ENCODE assay signal across 3 cellular contexts in the genomic region with DNA sequence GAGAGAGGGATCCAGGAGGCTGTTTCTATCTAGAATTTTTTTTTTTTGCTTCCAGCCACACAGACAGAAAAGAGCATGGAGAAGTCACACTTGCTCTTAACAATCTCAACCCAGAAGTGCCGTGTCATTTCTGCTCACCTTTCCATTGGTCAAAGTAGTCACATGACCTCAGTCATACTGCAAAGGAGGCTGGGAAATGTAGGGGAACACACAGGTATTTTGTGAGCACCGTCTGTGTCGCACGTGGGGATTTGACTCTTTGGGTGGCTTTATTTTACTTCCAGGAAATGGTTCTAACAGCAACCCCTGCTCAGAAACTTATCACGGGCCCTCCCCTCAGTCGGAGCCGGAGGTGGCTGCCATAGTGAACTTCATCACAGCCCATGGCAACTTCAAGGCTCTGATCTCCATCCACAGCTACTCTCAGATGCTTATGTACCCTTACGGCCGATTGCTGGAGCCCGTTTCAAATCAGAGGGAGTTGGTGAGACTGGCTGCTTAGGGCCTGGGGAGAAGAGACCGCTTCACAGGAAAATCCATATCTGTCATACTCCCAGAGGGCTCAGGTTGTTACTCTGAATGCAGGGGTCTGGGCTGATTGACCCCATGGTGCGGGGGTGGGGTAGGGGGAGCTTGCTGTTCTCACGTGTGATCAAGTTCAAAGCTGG.
TF ChIP-seq lines count a peak whose summit lies in the region.

No MANE protein-coding gene starts in this region.

TF ChIP-seq in SK-N-SH, 30 proteins besides CTCF, POLR2A, EP300 and RAD21:
- TF ChIP-seq, protein P1, sequence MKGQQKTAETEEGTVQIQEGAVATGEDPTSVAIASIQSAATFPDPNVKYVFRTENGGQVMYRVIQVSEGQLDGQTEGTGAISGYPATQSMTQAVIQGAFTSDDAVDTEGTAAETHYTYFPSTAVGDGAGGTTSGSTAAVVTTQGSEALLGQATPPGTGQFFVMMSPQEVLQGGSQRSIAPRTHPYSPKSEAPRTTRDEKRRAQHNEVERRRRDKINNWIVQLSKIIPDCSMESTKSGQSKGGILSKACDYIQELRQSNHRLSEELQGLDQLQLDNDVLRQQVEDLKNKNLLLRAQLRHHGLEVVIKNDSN (IDR thresholded peaks at IDR 0.05; ENCODE audit: borderline replicate concordance, low read depth), result peak; percentile 62; the same call in 1 of the 2 replicates
- no peak for TF ChIP-seq GATA2 (CRISPR knock-in tag; IDR thresholded peaks at IDR 0.05)

TF ChIP-seq in SK-N-SH treated with all-trans-retinoic acid at 6 μM for 48 hours, 23 proteins besides CTCF, POLR2A, EP300 and RAD21:
- TF ChIP-seq RARB (CRISPR knock-in tag; IDR thresholded peaks at IDR 0.05) (no peak), TOX (CRISPR knock-in tag; IDR thresholded peaks at IDR 0.05; ENCODE audit: borderline replicate concordance) (no peak), GLIS3 (CRISPR knock-in tag; IDR thresholded peaks at IDR 0.05) (no peak), ZFP3 (CRISPR knock-in tag; IDR thresholded peaks at IDR 0.05) (no peak), ARNTL (CRISPR knock-in tag; IDR thresholded peaks at IDR 0.05; ENCODE audit: borderline replicate concordance, low read depth) (no peak), ZC3H10 (CRISPR knock-in tag; IDR thresholded peaks at IDR 0.05) (no peak), ISL1 (CRISPR knock-in tag; IDR thresholded peaks at IDR 0.05) (no peak)
- TF ChIP-seq, protein P2, sequence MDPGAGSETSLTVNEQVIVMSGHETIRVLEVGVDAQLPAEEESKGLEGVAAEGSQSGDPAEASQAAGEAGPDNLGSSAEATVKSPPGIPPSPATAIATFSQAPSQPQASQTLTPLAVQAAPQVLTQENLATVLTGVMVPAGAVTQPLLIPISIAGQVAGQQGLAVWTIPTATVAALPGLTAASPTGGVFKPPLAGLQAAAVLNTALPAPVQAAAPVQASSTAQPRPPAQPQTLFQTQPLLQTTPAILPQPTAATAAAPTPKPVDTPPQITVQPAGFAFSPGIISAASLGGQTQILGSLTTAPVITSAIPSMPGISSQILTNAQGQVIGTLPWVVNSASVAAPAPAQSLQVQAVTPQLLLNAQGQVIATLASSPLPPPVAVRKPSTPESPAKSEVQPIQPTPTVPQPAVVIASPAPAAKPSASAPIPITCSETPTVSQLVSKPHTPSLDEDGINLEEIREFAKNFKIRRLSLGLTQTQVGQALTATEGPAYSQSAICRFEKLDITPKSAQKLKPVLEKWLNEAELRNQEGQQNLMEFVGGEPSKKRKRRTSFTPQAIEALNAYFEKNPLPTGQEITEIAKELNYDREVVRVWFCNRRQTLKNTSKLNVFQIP (CRISPR knock-in tag; IDR thresholded peaks at IDR 0.05; ENCODE audit: borderline replicate concordance, low read depth), result no peak
TF ChIP-seq in SK-N-SH treated with all-trans-retinoic acid at 6 μM for 48 hours: peak in this region for 0.

TF ChIP-seq in IMR-90, 13 proteins besides CTCF, POLR2A, EP300 and RAD21:
- TF ChIP-seq, protein P3, sequence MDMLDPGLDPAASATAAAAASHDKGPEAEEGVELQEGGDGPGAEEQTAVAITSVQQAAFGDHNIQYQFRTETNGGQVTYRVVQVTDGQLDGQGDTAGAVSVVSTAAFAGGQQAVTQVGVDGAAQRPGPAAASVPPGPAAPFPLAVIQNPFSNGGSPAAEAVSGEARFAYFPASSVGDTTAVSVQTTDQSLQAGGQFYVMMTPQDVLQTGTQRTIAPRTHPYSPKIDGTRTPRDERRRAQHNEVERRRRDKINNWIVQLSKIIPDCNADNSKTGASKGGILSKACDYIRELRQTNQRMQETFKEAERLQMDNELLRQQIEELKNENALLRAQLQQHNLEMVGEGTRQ (IDR thresholded peaks at IDR 0.05; ENCODE audit: low read depth, low read length), result no peak; the same call in 1 of the 2 replicates
- TF ChIP-seq CEBPB (IDR thresholded peaks at IDR 0.05; ENCODE audit: low read depth, low read length) (no peak), CHD1 (IDR thresholded peaks at IDR 0.05; ENCODE audit: low read depth, low read length) (no peak), FOS (IDR thresholded peaks at IDR 0.05; ENCODE audit: low read depth, low read length) (no peak), BHLHE40 (IDR thresholded peaks at IDR 0.05; ENCODE audit: low read depth, low read length) (no peak), RCOR1 (IDR thresholded peaks at IDR 0.05; ENCODE audit: insufficient replicate concordance, low read length) (no peak), MAZ (IDR thresholded peaks at IDR 0.05; ENCODE audit: borderline replicate concordance, low read depth, low read length) (no peak)
- TF ChIP-seq, protein P4, sequence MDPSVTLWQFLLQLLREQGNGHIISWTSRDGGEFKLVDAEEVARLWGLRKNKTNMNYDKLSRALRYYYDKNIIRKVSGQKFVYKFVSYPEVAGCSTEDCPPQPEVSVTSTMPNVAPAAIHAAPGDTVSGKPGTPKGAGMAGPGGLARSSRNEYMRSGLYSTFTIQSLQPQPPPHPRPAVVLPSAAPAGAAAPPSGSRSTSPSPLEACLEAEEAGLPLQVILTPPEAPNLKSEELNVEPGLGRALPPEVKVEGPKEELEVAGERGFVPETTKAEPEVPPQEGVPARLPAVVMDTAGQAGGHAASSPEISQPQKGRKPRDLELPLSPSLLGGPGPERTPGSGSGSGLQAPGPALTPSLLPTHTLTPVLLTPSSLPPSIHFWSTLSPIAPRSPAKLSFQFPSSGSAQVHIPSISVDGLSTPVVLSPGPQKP (IDR thresholded peaks at IDR 0.05; ENCODE audit: borderline replicate concordance, low read depth, low read length), result no peak
TF ChIP-seq in IMR-90: peak in this region for 0.
